17 cellular contexts compared by ENCODE assay signal in genomic region chr12:101019193-101019592, GRCh38.
"Had no signal": no experiment of that assay in that cellular context is flagged by ENCODE, and none has a peak within 500 bp of the region (broad histone marks: within the 10 kb centered on the region; RNA-seq: fewer than 3 reads in every experiment).

No MANE protein-coding gene starts in this region.

- H3K79me2 ChIP-seq: parathyroid adenoma had no signal

- H3K4me3 Mint-ChIP-seq: activated CD4-positive, alpha-beta T cell treated with anti-CD3 and anti-CD28 coated beads for 36 hours; activated naive CD8-positive, alpha-beta T cell treated with anti-CD3 and anti-CD28 coated beads for 36 hours; activated T-helper 1 cell treated with anti-CD3 and anti-CD28 coated beads, Interleukin-12 subunit alpha, Interleukin-12 subunit beta, Interleukin-2, Interleukin-4 antibody, amounts not matched to agents 30 ng/mL and 10 ng/mL and 1 ng/mL, durations not matched to agents 14 hours and 24 hours and 36 hours; memory B cell; naive thymus-derived CD8-positive, alpha-beta T cell; stimulated activated memory B cell treated with anti-CD40 and anti-IgM and Interleukin-4, amounts not matched to agents 10 μg/mL and 1 μg/mL and 100 μg/mL, for 72 hours; WTC11 had no signal

- FAIRE-seq: kidney had no signal

- H3K9ac ChIP-seq: parathyroid adenoma had no signal

- H3K9me3 ChIP-seq: thoracic aorta had no signal

- H3K27ac ChIP-seq: left ventricle myocardium inferior, parathyroid adenoma, spleen, thoracic aorta had no signal

- H3K27ac Mint-ChIP-seq: activated CD4-positive, alpha-beta T cell treated with anti-CD3 and anti-CD28 coated beads for 36 hours; activated naive CD8-positive, alpha-beta T cell treated with anti-CD3 and anti-CD28 coated beads for 36 hours; activated T-helper 1 cell treated with anti-CD3 and anti-CD28 coated beads, Interleukin-12 subunit alpha, Interleukin-12 subunit beta, Interleukin-2, Interleukin-4 antibody, amounts not matched to agents 30 ng/mL and 10 ng/mL and 1 ng/mL, durations not matched to agents 14 hours and 24 hours and 36 hours; memory B cell; naive thymus-derived CD8-positive, alpha-beta T cell; stimulated activated memory B cell treated with anti-CD40 and anti-IgM and Interleukin-4, amounts not matched to agents 10 μg/mL and 1 μg/mL and 100 μg/mL, for 72 hours; WTC11 had no signal

- H3K4me1 ChIP-seq: left ventricle myocardium inferior, parathyroid adenoma, spleen had no signal

- H2AFZ ChIP-seq: parathyroid adenoma had no signal

- ATAC-seq: activated CD4-positive, alpha-beta T cell treated with anti-CD3 and anti-CD28 coated beads for 36 hours; naive thymus-derived CD8-positive, alpha-beta T cell; sciatic nerve; stimulated activated memory B cell treated with anti-CD40 and anti-IgM and Interleukin-4, amounts not matched to agents 10 μg/mL and 1 μg/mL and 100 μg/mL, for 72 hours had no signal

- H3K4me1 Mint-ChIP-seq: activated CD4-positive, alpha-beta T cell treated with anti-CD3 and anti-CD28 coated beads for 36 hours; activated naive CD8-positive, alpha-beta T cell treated with anti-CD3 and anti-CD28 coated beads for 36 hours; memory B cell; naive thymus-derived CD8-positive, alpha-beta T cell; stimulated activated memory B cell treated with anti-CD40 and anti-IgM and Interleukin-4, amounts not matched to agents 10 μg/mL and 1 μg/mL and 100 μg/mL, for 72 hours; WTC11 had no signal

- H3K4me3 ChIP-seq: left ventricle myocardium inferior, spleen, thoracic aorta had no signal

- H3K36me3 Mint-ChIP-seq: activated naive CD8-positive, alpha-beta T cell treated with anti-CD3 and anti-CD28 coated beads for 36 hours; memory B cell; naive thymus-derived CD8-positive, alpha-beta T cell; stimulated activated memory B cell treated with anti-CD40 and anti-IgM and Interleukin-4, amounts not matched to agents 10 μg/mL and 1 μg/mL and 100 μg/mL, for 72 hours had no signal

- DNase-seq: activated CD4-positive, alpha-beta T cell treated with anti-CD3 and anti-CD28 coated beads for 36 hours; activated CD4-positive, alpha-beta T cell treated with anti-CD3 and anti-CD28 coated beads, Interleukin-2, amount 50 U/mL, for 48 hours; activated naive CD8-positive, alpha-beta T cell treated with anti-CD3 and anti-CD28 coated beads for 36 hours; effector memory CD4-positive, alpha-beta T cell; hypothalamus; kidney; left ventricle myocardium inferior; naive thymus-derived CD8-positive, alpha-beta T cell; spleen; stimulated activated CD4-positive, alpha-beta T cell treated with anti-CD3 and anti-CD28 coated beads, Interleukin-4, amount 100 ng/mL, for 4 hours had no signal

- H3K36me3 ChIP-seq: left ventricle myocardium inferior, spleen, thoracic aorta had no signal

- H3K27me3 Mint-ChIP-seq: activated CD4-positive, alpha-beta T cell treated with anti-CD3 and anti-CD28 coated beads for 36 hours had no signal

- H3K27me3 ChIP-seq: spleen had no signal
